ENCODE assay signal across 8 cellular contexts in the genomic region with DNA sequence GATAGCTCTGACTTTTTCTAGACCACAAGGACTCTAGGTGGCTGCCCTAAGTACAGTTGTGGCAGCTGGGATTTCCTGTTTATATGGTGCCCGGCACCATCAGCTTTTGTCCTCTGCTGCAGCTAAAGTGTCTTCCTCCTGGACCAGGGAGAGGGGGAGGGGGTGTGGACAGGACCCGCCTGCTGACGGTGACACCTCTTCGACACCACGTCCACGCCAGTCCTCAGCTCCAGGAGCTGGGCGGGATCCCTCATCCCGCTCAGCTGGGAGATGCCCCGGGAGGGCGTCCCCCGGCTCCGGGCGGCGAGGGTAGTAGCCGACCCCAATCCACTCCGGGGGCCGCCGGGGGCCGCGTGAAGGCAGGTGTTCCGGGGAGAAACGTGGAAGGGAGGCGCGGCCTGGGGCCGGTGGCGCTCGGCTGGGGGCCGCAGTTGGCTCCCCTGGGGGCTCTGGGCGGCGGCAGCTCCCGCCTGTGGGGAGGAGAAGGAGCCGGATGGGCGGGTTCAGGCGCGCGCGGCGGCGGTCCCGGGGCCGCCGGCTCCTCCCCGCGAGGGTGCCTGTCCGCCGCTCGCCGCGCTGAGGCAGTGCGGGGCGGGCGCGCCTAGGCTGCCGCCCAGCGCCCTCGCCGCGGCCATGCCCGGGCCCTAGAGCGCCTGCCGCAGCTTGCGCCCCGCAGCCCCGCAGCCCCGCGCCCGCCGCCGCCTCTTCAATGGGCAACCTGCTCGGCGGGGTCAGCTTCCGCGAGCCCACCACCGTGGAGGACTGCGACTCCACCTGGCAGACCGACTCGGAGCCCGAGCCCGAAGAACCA. TPM values are rescaled to one million over a fixed set of nuclear protein-coding genes. Genes with fewer than 3 reads are reported as not detected.
DNase-seq lines count a peak whose midpoint lies in the region; ATAC-seq, FAIRE-seq and TF ChIP-seq lines count a peak whose summit lies in the region.

Gene OGFRL1 (plus strand): TSS at position 584 of the 811 bp plus-strand sequence. CDS start 126 bp downstream, at position 710.

- peaks cover 30% of the 10 kb centered on the region for H3K79me2 ChIP-seq in endothelial cell of umbilical vein (ENCODE audit: control insufficient read depth, insufficient read depth, low read length)

- FAIRE-seq in endothelial cell of umbilical vein (lab: Jason Lieb, UNC), result no peak

- H3K9me1 ChIP-seq in endothelial cell of umbilical vein (replicated peaks; ENCODE audit: control insufficient read depth, extremely low read depth, insufficient read depth, low read length), result no peaks in the 10 kb centered on the region

- TF ChIP-seq POLR2A in endothelial cell of umbilical vein (IDR thresholded peaks at IDR 0.05; ENCODE audit: low read depth, low read length), result peak; percentile 89

- no peak within 1 kb of the TSS for H3K27ac Mint-ChIP-seq in Caco-2 (ENCODE audit: unreplicated experiment)

- POLR2A ChIA-PET in Caco-2 (lab: Charles Lee) (interaction anchor here (0.6 kb wide), 2 partner anchors 94 to 269 kb away, joined by 3 read pairs; no protein-coding TSS in a partner anchor), endothelial cell of umbilical vein (lab: Charles Lee) (interaction anchor here (0.6 to 1.4 kb wide), 5 partner anchors 37 to 133 kb away, joined by 3 to 14 read pairs (median 3); no protein-coding TSS in a partner anchor)

- H3K9ac ChIP-seq in NT2/D1 (ENCODE audit: insufficient read length, low read depth), result peak within 1 kb of the TSS; percentile 79
- peak within 1 kb of the TSS; percentile 78 for H3K9ac ChIP-seq in endothelial cell of umbilical vein (replicated peaks; ENCODE audit: extremely low read depth, insufficient read depth, low read length)

- H3K9me3 ChIP-seq in Caco-2, result no peaks in the 10 kb centered on the region
- no peaks in the 10 kb centered on the region for H3K9me3 ChIP-seq in NT2/D1 (ENCODE audit: insufficient read depth, low read length)
- H3K9me3 ChIP-seq in endothelial cell of umbilical vein (replicated peaks; ENCODE audit: control insufficient read depth, insufficient read depth, low read length), result no peaks in the 10 kb centered on the region

- no peaks in the 10 kb centered on the region for H3K9me3 Mint-ChIP-seq in Caco-2 (ENCODE audit: unreplicated experiment)

- ATAC-seq in GM21360 (IDR thresholded peaks at IDR 0.05; ENCODE audit: unreplicated experiment), result peak; percentile 85

- dilution Hi-C loops in endothelial cell of umbilical vein (cut with MboI; ENCODE audit: extremely low pct_ligation_motif_present, low sequenced_read_pairs), result no loop called here

- peak within 1 kb of the TSS; percentile 91 for H3K4me2 ChIP-seq in endothelial cell of umbilical vein (ENCODE audit: insufficient read depth, low read length)

- H3K27me3 ChIP-seq in Caco-2 (replicated peaks; ENCODE audit: control insufficient read depth, insufficient read depth, low read length) (no peaks in the 10 kb centered on the region), NT2/D1 (ENCODE audit: insufficient read depth, insufficient read length) (no peaks in the 10 kb centered on the region), endothelial cell of umbilical vein (ENCODE audit: control insufficient read depth in 2 of 2, insufficient read depth in 2 of 2, low read length in 2 of 2) (no peaks in the 10 kb centered on the region)

- TF ChIP-seq CTCF in Caco-2 (IDR thresholded peaks at IDR 0.05; ENCODE audit: insufficient read depth in 1 of 2, low read depth in 1 of 2, low read length in 1 of 2, severe bottlenecking in 1 of 2, unreplicated experiment in 1 of 2) (peak in 1 of 2 experiments; percentile 9), endothelial cell of umbilical vein (IDR thresholded peaks at IDR 0.05; ENCODE audit: extremely low read depth in 1 of 2, insufficient read depth in 1 of 2, low read depth in 1 of 2, low read length in 2 of 2) (peak in 1 of 2 donors; percentile 5)

- peak within 1 kb of the TSS; percentile 74 for H3K4me3 ChIP-seq in Caco-2 (ENCODE audit: low read depth, low read length)
- peak within 1 kb of the TSS; percentile 61 for H3K4me3 ChIP-seq in NT2/D1 (ENCODE audit: insufficient read length, low read depth)
- peak within 1 kb of the TSS; percentile 71 to 79 (median 75) for H3K4me3 ChIP-seq in endothelial cell of umbilical vein (replicated peaks in 1 of 3; ENCODE audit: insufficient read depth in 1 of 3, low read depth in 1 of 3, low read length in 3 of 3)

- CTCF ChIA-PET in Caco-2 (lab: Charles Lee), result no interaction called here
- CTCF ChIA-PET in endothelial cell of umbilical vein (lab: Charles Lee), result interaction anchor here (0.8 to 6.2 kb wide), 13 partner anchors 11 to 96 kb away, joined by 3 to 72 read pairs (median 4); no protein-coding TSS in a partner anchor

- H3K27ac ChIP-seq in endothelial cell of umbilical vein (ENCODE audit: insufficient read depth, low read depth, low read length), result peak within 1 kb of the TSS; percentile 60

- no peaks in the 10 kb centered on the region for H3K27me3 Mint-ChIP-seq in Caco-2 (ENCODE audit: insufficient read depth, unreplicated experiment)

- no peaks in the 10 kb centered on the region for H3K36me3 Mint-ChIP-seq in Caco-2 (ENCODE audit: insufficient read depth, unreplicated experiment)

- DNase-seq in Caco-2, result peak; percentile 70 to 79
- DNase-seq in HT-29 (ENCODE audit: low spot score), result peak; percentile 15
- DNase-seq in NT2/D1 (ENCODE audit: low read depth, low spot score), result no peak
- peak; percentile 71 for DNase-seq in activated CD8-positive, alpha-beta memory T cell treated with anti-CD3 and anti-CD28 coated beads, Interleukin-2, amount 50 U/mL, for 4 hours
- DNase-seq in endothelial cell of umbilical vein (ENCODE audit: low read depth, low spot score), result peak; percentile 56
- peak; percentile 69 for DNase-seq in midbrain (lab: John Stamatoyannopoulos, UW)
- DNase-seq in stimulated activated CD8-positive, alpha-beta memory T cell treated with anti-CD3 and anti-CD28 coated beads, Interleukin-2, amount 100 ng/mL, for 1 hour (ENCODE audit: low read depth in 2 of 2), result peak; percentile 37 to 45

- H2AFZ ChIP-seq in endothelial cell of umbilical vein (ENCODE audit: low read depth, low read length), result peak within 1 kb of the TSS; percentile 81

- peaks cover 20% of the 10 kb centered on the region for H3K4me1 Mint-ChIP-seq in Caco-2 (ENCODE audit: low read depth, unreplicated experiment)

- intact Hi-C loops in Caco-2 (cut with micrococcal nuclease; ENCODE audit: unreplicated experiment), result loop anchor here (2.0 to 5.0 kb wide), 3 partner anchors 16 to 98 kb away; no protein-coding TSS in a partner anchor
- intact Hi-C loops in endothelial cell of umbilical vein (cut with micrococcal nuclease), result loop anchor here (1.0 to 2.0 kb wide), 3 partner anchors 40 to 98 kb away; no protein-coding TSS in a partner anchor

- peak within 1 kb of the TSS; percentile 74 for H3K4me3 Mint-ChIP-seq in Caco-2 (ENCODE audit: unreplicated experiment)

- H3K36me3 ChIP-seq in Caco-2 (ENCODE audit: control insufficient read depth, insufficient read depth, low read length) (no peaks in the 10 kb centered on the region), NT2/D1 (ENCODE audit: insufficient read depth, insufficient read length, low read length) (no peaks in the 10 kb centered on the region), endothelial cell of umbilical vein (ENCODE audit: control insufficient read depth in 2 of 2, extremely low read depth in 1 of 2, insufficient read depth in 2 of 2, low read length in 2 of 2) (no peaks in the 10 kb centered on the region)

- no TSS peak for BruUV-seq in Caco-2 (replicated peaks; lab: Mats Ljungman, UMichigan)
- TSS peak; percentile 70 for BruUV-seq in endothelial cell of umbilical vein (replicated peaks; lab: Mats Ljungman, UMichigan)

- no peaks in the 10 kb centered on the region for H4K20me1 ChIP-seq in endothelial cell of umbilical vein (replicated peaks; ENCODE audit: control insufficient read depth, extremely low read depth, insufficient read depth, low read length)

- H3K4me1 ChIP-seq in Caco-2 (peaks cover 23% of the 10 kb centered on the region), NT2/D1 (ENCODE audit: insufficient read depth, insufficient read length) (no peaks in the 10 kb centered on the region), endothelial cell of umbilical vein (ENCODE audit: control insufficient read depth, extremely low read depth, insufficient read depth, low read length) (peaks cover 28% of the 10 kb centered on the region)

TF ChIP-seq in endothelial cell of umbilical vein, 7 proteins besides CTCF, POLR2A, EP300 and RAD21:
- TF ChIP-seq POLR2AphosphoS5 (IDR thresholded peaks at IDR 0.05; ENCODE audit: insufficient read depth, low read depth, low read length) (peak; percentile 74), FOS (IDR thresholded peaks at IDR 0.05; ENCODE audit: borderline replicate concordance, insufficient read depth, low read length) (peak; percentile 29), GATA2 (IDR thresholded peaks at IDR 0.05; ENCODE audit: insufficient read depth, insufficient read length, low read depth, low read length) (peak; percentile 86), JUN (IDR thresholded peaks at IDR 0.05; ENCODE audit: borderline replicate concordance, insufficient read depth, insufficient read length, low read depth) (no peak), MYC (IDR thresholded peaks at IDR 0.05; ENCODE audit: low read depth, low read length) (no peak), EZH2 (IDR thresholded peaks at IDR 0.05; ENCODE audit: borderline replicate concordance, low read depth, low read length, severe bottlenecking) (no peak)

RNA-seq across cellular contexts. Expression of gene OGFRL1, which starts in this region (rescaled TPM):
- total RNA-seq in Caco-2 (2022) (5.7 and 6.9 TPM in 2 replicates), endothelial cell of umbilical vein (19.4 and 21.1 TPM in 2 replicates)
- total RNA-seq in HT-29 (2014; rRNA removed; shearing (Covaris generic)), result not detected in 2 replicates
- 2.8 and 3.4 TPM in 2 replicates for polyA plus RNA-seq in endothelial cell of umbilical vein
- polyA plus RNA-seq in endothelial cell of umbilical vein (2011; cell fraction: cytosol; rRNA removed), result 4.1 and 4.5 TPM in 2 replicates
- 3.6 and 5.6 TPM in 2 replicates for polyA plus RNA-seq in endothelial cell of umbilical vein (2011; cell fraction: nucleus; rRNA removed)
- polyA plus RNA-seq in endothelial cell of umbilical vein (2012), result 7.0 and 12.3 TPM in 2 replicates
- 6.4 and 7.2 TPM in 2 replicates for polyA minus RNA-seq in endothelial cell of umbilical vein
- polyA minus RNA-seq in endothelial cell of umbilical vein (2011; cell fraction: cytosol; rRNA and poly(A)+ RNA removed), result 7.0 TPM
- polyA minus RNA-seq in endothelial cell of umbilical vein (2011; cell fraction: nucleus; rRNA and poly(A)+ RNA removed), result 6.5 and 10.6 TPM in 2 replicates

Comparison
In these comparisons a context has a peak if more than half of its experiments do, and no peak if none do; other contexts are left out.
1. Peak in DNase-seq in HT-29; RNA of the gene not detected or under 1 TPM.